Comparison of ENCODE assay signal across 25 cellular contexts in the genomic region with DNA sequence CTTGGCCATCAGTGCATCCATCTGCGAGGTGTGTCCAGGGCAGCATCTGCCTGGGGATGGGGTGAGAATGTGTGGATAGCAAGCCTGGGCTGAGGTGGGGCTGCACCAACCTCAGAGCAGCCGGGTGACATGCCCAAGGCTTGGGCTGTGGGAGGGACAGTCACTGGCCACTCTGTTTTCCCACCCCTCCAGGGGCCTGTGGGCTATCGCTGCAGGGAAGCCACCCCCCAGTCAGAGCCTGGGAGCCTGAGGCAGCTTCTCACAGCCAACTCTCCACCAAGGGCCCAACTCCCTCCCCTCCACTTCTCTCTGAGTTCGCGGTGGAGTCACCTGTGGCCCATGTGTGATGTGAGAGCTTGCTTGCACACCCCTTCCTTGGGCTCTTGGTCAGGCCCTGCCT.
"Had no signal": no experiment of that assay in that cellular context is flagged by ENCODE, and none has a peak within 500 bp of the region (broad histone marks: within the 10 kb centered on the region; RNA-seq: fewer than 3 reads in every experiment).

No MANE protein-coding gene starts in this region.

- DNase-seq: dorsolateral prefrontal cortex; effector CD4-positive, alpha-beta T cell; hypothalamus; immature natural killer cell; islet precursor cell; kidney glomerular epithelial cell; left colon; left ventricle myocardium inferior; lower lobe of right lung; natural killer cell; right cardiac atrium; spleen; stimulated activated CD4-positive, alpha-beta T cell treated with anti-CD3 and anti-CD28 coated beads, Interleukin-4, amount 100 ng/mL, for 4 hours; stimulated activated naive CD8-positive, alpha-beta T cell treated with anti-CD3 and anti-CD28 coated beads, Interleukin-15, Interleukin-2, amounts not matched to agents 100 U/mL and 50 U/mL, for 24 hours had no signal

- H3K27ac ChIP-seq: left ventricle myocardium inferior, lower lobe of right lung, neutrophil, parathyroid adenoma, prostate gland, skin epidermis, thoracic aorta, tibial nerve, upper lobe of left lung had no signal

- H3K9me3 ChIP-seq: left ventricle myocardium inferior, lower lobe of right lung, neutrophil, prostate gland, spleen, thoracic aorta, tibial nerve, upper lobe of left lung had no signal

- H3K4me3 Mint-ChIP-seq: immature natural killer cell; natural killer cell; stimulated activated memory B cell treated with anti-CD40 and anti-IgM and Interleukin-4, amounts not matched to agents 10 μg/mL and 1 μg/mL and 100 μg/mL, for 72 hours had no signal

- H2AFZ ChIP-seq: parathyroid adenoma had no signal

- H3K4me3 ChIP-seq: dorsolateral prefrontal cortex, left ventricle myocardium inferior, lower lobe of right lung, prostate gland, skin epidermis, spleen, thoracic aorta, tibial nerve, upper lobe of left lung had no signal

- H3K36me3 Mint-ChIP-seq: immature natural killer cell; natural killer cell; stimulated activated memory B cell treated with anti-CD40 and anti-IgM and Interleukin-4, amounts not matched to agents 10 μg/mL and 1 μg/mL and 100 μg/mL, for 72 hours had no signal

- FAIRE-seq: colon, frontal cortex, urothelium cell line had no signal

- H3K9ac ChIP-seq: parathyroid adenoma had no signal

- H3K27ac Mint-ChIP-seq: immature natural killer cell; natural killer cell; stimulated activated memory B cell treated with anti-CD40 and anti-IgM and Interleukin-4, amounts not matched to agents 10 μg/mL and 1 μg/mL and 100 μg/mL, for 72 hours had no signal

- H3K36me3 ChIP-seq: left ventricle myocardium inferior, lower lobe of right lung, neutrophil, prostate gland, spleen, thoracic aorta, tibial nerve, upper lobe of left lung had no signal

- H3K27me3 ChIP-seq: dorsolateral prefrontal cortex, tibial nerve, upper lobe of left lung had no signal

- ATAC-seq: left colon; lower lobe of right lung; natural killer cell; right cardiac atrium; stimulated activated memory B cell treated with anti-CD40 and anti-IgM and Interleukin-4, amounts not matched to agents 10 μg/mL and 1 μg/mL and 100 μg/mL, for 72 hours; stimulated activated naive CD8-positive, alpha-beta T cell treated with anti-CD3 and anti-CD28 coated beads, Interleukin-15, Interleukin-2, amounts not matched to agents 100 U/mL and 50 U/mL, for 24 hours had no signal

- H3K9me3 Mint-ChIP-seq: immature natural killer cell; natural killer cell; stimulated activated memory B cell treated with anti-CD40 and anti-IgM and Interleukin-4, amounts not matched to agents 10 μg/mL and 1 μg/mL and 100 μg/mL, for 72 hours had no signal
